In genomic region chr9:3047912-3048311, GRCh38 we compare ENCODE assay signal across 1 cellular context.
TF ChIP-seq lines count a peak whose summit lies in the region.

No MANE protein-coding gene starts in this region.

TF ChIP-seq in K562, 482 proteins besides CTCF, POLR2A, EP300 and RAD21 (continued from another document):
- no peak for TF ChIP-seq CHD7 (IDR thresholded peaks at IDR 0.05; ENCODE audit: low read depth, low read length)
- TF ChIP-seq XRCC4 (IDR thresholded peaks at IDR 0.05; ENCODE audit: extremely low read depth, insufficient read depth, insufficient read length) = no peak
TF ChIP-seq in K562: peak in this region for 2.
